12 cellular contexts compared by ENCODE assay signal in genomic region chr16:1780677-1781072, GRCh38. TPM values are rescaled to one million over a fixed set of nuclear protein-coding genes. Genes with fewer than 3 reads are reported as not detected.
A peak's percentile ranks its signal among the peaks of the same experiment; 100 is the strongest.
DNase-seq lines count a peak whose midpoint lies in the region; ATAC-seq and TF ChIP-seq lines count a peak whose summit lies in the region.
"Had no signal": no experiment of that assay in that cellular context is flagged by ENCODE, and none has a peak within 500 bp of the region (broad histone marks: within the 10 kb centered on the region; RNA-seq: fewer than 3 reads in every experiment).

No MANE protein-coding gene starts in this region.

- H3K9me3 Mint-ChIP-seq in activated CD4-positive, alpha-beta T cell treated with anti-CD3 and anti-CD28 coated beads for 36 hours (ENCODE audit: low read depth), result no peaks in the 10 kb centered on the region
- H3K9me3 Mint-ChIP-seq in IgD-negative memory B cell (no peaks in the 10 kb centered on the region), brain (no peaks in the 10 kb centered on the region), nephron progenitor cell (no peaks in the 10 kb centered on the region)

- intact Hi-C loops in activated CD4-positive, alpha-beta T cell treated with anti-CD3 and anti-CD28 coated beads for 36 hours (cut with DNase I, micrococcal nuclease), result loop anchor here in 1 of 2 experiments (5.0 kb wide), 1 partner anchor 47 kb away; the partner anchor contains the start of genes FAHD1 and HAGH
- intact Hi-C loops in stomach (cut with DNase I; ENCODE audit: low total_unique reads), result no loop called here

- no peak for TF ChIP-seq EP300 in stomach (IDR thresholded peaks at IDR 0.05)

- no peaks in the 10 kb centered on the region for H3K27me3 ChIP-seq in stomach

- H3K27ac Mint-ChIP-seq in activated CD4-positive, alpha-beta T cell treated with anti-CD3 and anti-CD28 coated beads for 36 hours, result no peak overlapping the region
- H3K27ac Mint-ChIP-seq in IgD-negative memory B cell, result peak overlapping the region in 2 of 3 donors; percentile 67 to 74
- peak overlapping the region in 1 of 5 experiments; percentile 92 for H3K27ac Mint-ChIP-seq in brain
- no peak overlapping the region for H3K27ac Mint-ChIP-seq in nephron progenitor cell

- no peak for TF ChIP-seq POLR2A in stomach (IDR thresholded peaks at IDR 0.05)

- H3K4me3 Mint-ChIP-seq in activated CD4-positive, alpha-beta T cell treated with anti-CD3 and anti-CD28 coated beads for 36 hours, result peak overlapping the region; percentile 94
- H3K4me3 Mint-ChIP-seq in IgD-negative memory B cell (peak overlapping the region in 3 of 4 donors; percentile 32 to 85 (median 83)), brain (peak overlapping the region; percentile 85 to 92 (median 87)), nephron progenitor cell (peak overlapping the region; percentile 88)

- no peak for ATAC-seq in activated CD4-positive, alpha-beta T cell treated with anti-CD3 and anti-CD28 coated beads for 36 hours
- no peak for ATAC-seq in GM19467 (IDR thresholded peaks at IDR 0.05; ENCODE audit: unreplicated experiment)

- H3K4me3 ChIP-seq in stomach, result peak overlapping the region in 2 of 4 donors; percentile 90 to 93

- peak; percentile 3 for DNase-seq in activated CD4-positive, alpha-beta T cell treated with anti-CD3 and anti-CD28 coated beads for 36 hours
- DNase-seq in activated CD4-positive, alpha-beta T cell treated with anti-CD3 and anti-CD28 coated beads, Interleukin-2, amount 50 U/mL, for 4 hours, result no peak
- DNase-seq in nephron progenitor cell, result no peak
- no peak for DNase-seq in GM13976 (ENCODE audit: low spot score)
- no peak for DNase-seq in stomach
- DNase-seq: ACHN; activated effector memory CD4-positive, alpha-beta T cell treated with Interleukin-2 at 50 U/mL for 16 hours; NCI-H1092 treated with DMSO at 0.1 percent for 48 hours; stimulated activated CD4-positive, alpha-beta T cell treated with anti-CD3 and anti-CD28 coated beads, Interleukin-1b, Interleukin-23, amount 100 ng/mL, for 48 hours had no signal

- in situ Hi-C loops in GM13976 (cut with MboI; ENCODE audit: low sequenced_read_pairs, unreplicated experiment), result no loop called here

- no peaks in the 10 kb centered on the region for H3K27me3 Mint-ChIP-seq in activated CD4-positive, alpha-beta T cell treated with anti-CD3 and anti-CD28 coated beads for 36 hours
- H3K27me3 Mint-ChIP-seq in IgD-negative memory B cell, result no peaks in the 10 kb centered on the region
- H3K27me3 Mint-ChIP-seq in brain, result peaks cover 12% of the 10 kb centered on the region
- H3K27me3 Mint-ChIP-seq in nephron progenitor cell (ENCODE audit: low read depth, poor library complexity), result no peaks in the 10 kb centered on the region

- peaks cover 36 to 71% (median 59%) of the 10 kb centered on the region in 4 donors for H3K4me1 ChIP-seq in stomach

- H3K9me3 ChIP-seq in stomach, result no peaks in the 10 kb centered on the region

- TF ChIP-seq CTCF in brain (conservative IDR thresholded peaks at IDR 0.05) (no peak), nephron progenitor cell (IDR thresholded peaks at IDR 0.05) (no peak), GM13976 (IDR thresholded peaks at IDR 0.05; ENCODE audit: borderline replicate concordance, control extremely low read depth, extremely low read depth, insufficient read depth, missing control alignments) (no peak), stomach (IDR thresholded peaks at IDR 0.05) (no peak)

- peaks cover 26% of the 10 kb centered on the region for H3K4me1 Mint-ChIP-seq in activated CD4-positive, alpha-beta T cell treated with anti-CD3 and anti-CD28 coated beads for 36 hours
- peaks cover 0 to 15% (median 5%) of the 10 kb centered on the region in 3 donors for H3K4me1 Mint-ChIP-seq in IgD-negative memory B cell
- peaks cover 41% of the 10 kb centered on the region for H3K4me1 Mint-ChIP-seq in brain
- peaks cover 27% of the 10 kb centered on the region for H3K4me1 Mint-ChIP-seq in nephron progenitor cell

- WGBS in stomach, 5 donors, result 70 to 87% (median 73%) methylated on average over 6 of the region's 6 CpGs

- H3K27ac ChIP-seq in stomach, result no peak overlapping the region

- CTCF ChIA-PET in activated CD4-positive, alpha-beta T cell treated with anti-CD3 and anti-CD28 coated beads for 36 hours (lab: Charles Lee), result no interaction called here

- POLR2A ChIA-PET in activated CD4-positive, alpha-beta T cell treated with anti-CD3 and anti-CD28 coated beads for 36 hours (lab: Charles Lee), result no interaction called here

- H3K36me3 ChIP-seq in stomach, result peaks cover 32 to 62% (median 61%) of the 10 kb centered on the region in 4 donors

- peaks cover 8% of the 10 kb centered on the region for H3K36me3 Mint-ChIP-seq in activated CD4-positive, alpha-beta T cell treated with anti-CD3 and anti-CD28 coated beads for 36 hours (ENCODE audit: low read depth)
- no peaks in the 10 kb centered on the region for H3K36me3 Mint-ChIP-seq in IgD-negative memory B cell
- no peaks in the 10 kb centered on the region for H3K36me3 Mint-ChIP-seq in brain
- H3K36me3 Mint-ChIP-seq in nephron progenitor cell (ENCODE audit: low read depth), result peaks cover 4% of the 10 kb centered on the region

RNA-seq across cellular contexts. Expression of gene SPSB3, which starts 1.7 kb away (rescaled TPM):
- 10 to 100 TPM; 12.5 to 13.6 TPM for total RNA-seq in activated CD4-positive, alpha-beta T cell treated with anti-CD3 and anti-CD28 coated beads for 36 hours
- polyA plus RNA-seq in IgD-negative memory B cell (55.2 TPM), brain (ENCODE audit: insufficient read depth, low read depth, low replicate concordance) (119 TPM), stomach (100 to 1,000 TPM in 1 of 3 donors, 10 to 100 TPM in 2; 54.2 to 111 (median 83.6) TPM)
- total RNA-seq in stomach, result 100 to 1,000 TPM in 1 of 5 donors, 10 to 100 TPM in 4; 22.2 to 186 (median 70.9) TPM

RNA-seq across cellular contexts. Expression of gene NUBP2, which starts 2.1 kb away (rescaled TPM):
- 10 to 100 TPM; 34.4 to 42.4 TPM for total RNA-seq in activated CD4-positive, alpha-beta T cell treated with anti-CD3 and anti-CD28 coated beads for 36 hours
- polyA plus RNA-seq in IgD-negative memory B cell (76.9 TPM), brain (ENCODE audit: insufficient read depth, low read depth, low replicate concordance) (125 TPM), stomach (10 to 100 TPM; 60.6 to 86.0 (median 74.7) TPM)
- total RNA-seq in stomach, result 100 to 1,000 TPM in 1 of 5 donors, 10 to 100 TPM in 4; 14.7 to 171 (median 54.8) TPM

RNA-seq across cellular contexts. Expression of gene MRPS34, which starts 7.7 kb away (rescaled TPM):
- total RNA-seq in activated CD4-positive, alpha-beta T cell treated with anti-CD3 and anti-CD28 coated beads for 36 hours, result 100 to 1,000 TPM; 146 to 175 TPM
- 156 TPM for polyA plus RNA-seq in IgD-negative memory B cell
- polyA plus RNA-seq in brain (ENCODE audit: insufficient read depth, low read depth, low replicate concordance), result 163 TPM
- total RNA-seq in stomach, result 100 to 1,000 TPM in 1 of 5 donors, 10 to 100 TPM in 4; 21.1 to 204 (median 64.7) TPM
- polyA plus RNA-seq in stomach, result 100 to 1,000 TPM; 120 to 155 (median 126) TPM

RNA-seq across cellular contexts. Expression of gene EME2, which starts 8.1 kb away (rescaled TPM):
- total RNA-seq in activated CD4-positive, alpha-beta T cell treated with anti-CD3 and anti-CD28 coated beads for 36 hours, result 10 to 100 TPM; 13.1 to 18.4 TPM
- polyA plus RNA-seq in IgD-negative memory B cell, result 1.5 TPM
- polyA plus RNA-seq in brain (ENCODE audit: insufficient read depth, low read depth, low replicate concordance), result 1.0 TPM
- total RNA-seq in stomach, result 10 to 100 TPM in 4 of 5 donors, 1 to 10 TPM in 1; 8.8 to 94.1 (median 34.4) TPM
- polyA plus RNA-seq in stomach, result 1 to 10 TPM; 2.6 to 7.9 (median 6.9) TPM

RNA-seq across cellular contexts. Expression of gene NME3, which starts 9.3 kb away (rescaled TPM):
- 10 to 100 TPM; 23.7 to 43.6 TPM for total RNA-seq in activated CD4-positive, alpha-beta T cell treated with anti-CD3 and anti-CD28 coated beads for 36 hours
- 66.1 TPM for polyA plus RNA-seq in IgD-negative memory B cell
- polyA plus RNA-seq in brain (ENCODE audit: insufficient read depth, low read depth, low replicate concordance), result 65.0 TPM
- total RNA-seq in stomach, result 100 to 1,000 TPM in 2 of 5 donors, 10 to 100 TPM in 3; 18.7 to 420 (median 52.1) TPM
- polyA plus RNA-seq in stomach, result 100 to 1,000 TPM; 116 to 194 (median 135) TPM

Comparison
In these comparisons a context has a peak if more than half of its experiments do, and no peak if none do; other contexts are left out.
1. H3K27ac Mint-ChIP-seq: peak in IgD-negative memory B cell (2 of 3); none in activated CD4-positive, alpha-beta T cell treated with anti-CD3 and anti-CD28 coated beads for 36 hours (single experiment) and nephron progenitor cell (single experiment).
2. Peak in every context shown above with its lines, with median percentiles within 50 percentile points of each other: H3K4me3 Mint-ChIP-seq.